23 cellular contexts compared by ENCODE assay signal in the genomic region with DNA sequence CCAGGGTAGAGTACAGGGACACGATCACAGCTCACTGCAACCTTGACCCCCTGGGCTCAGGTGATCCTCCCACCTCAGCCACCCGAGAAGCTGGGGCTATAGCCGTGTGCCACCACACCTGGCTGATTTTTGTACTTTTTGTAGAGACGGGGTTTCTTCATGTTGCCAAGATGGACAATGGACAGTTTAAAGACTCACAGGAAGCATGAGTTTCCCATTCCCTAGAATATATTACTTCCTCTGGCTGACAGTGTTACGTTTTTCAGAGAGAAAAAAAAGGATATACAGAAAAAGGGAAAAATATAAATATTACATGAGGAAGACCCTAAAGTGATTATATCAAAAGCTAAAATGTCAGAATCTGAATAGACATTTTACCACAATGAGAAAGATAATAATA.
DNase-seq lines count a peak whose midpoint lies in the region; ATAC-seq, FAIRE-seq and TF ChIP-seq lines count a peak whose summit lies in the region.
"Had no signal": no experiment of that assay in that cellular context is flagged by ENCODE, and none has a peak within 500 bp of the region (broad histone marks: within the 10 kb centered on the region; RNA-seq: fewer than 3 reads in every experiment).

No MANE protein-coding gene starts in this region.

- no peak overlapping the region for H3K27ac ChIP-seq in H9 (ENCODE audit: insufficient read length, low read depth, low read length)
- H3K27ac ChIP-seq: 22Rv1; A549; BLaER1 treated with 17β-estradiol and CSF1 and Interleukin-3, amounts not matched to agents 10 nM and 100 nM; C4-2B had no signal

- H2BK20ac ChIP-seq in H9 (ENCODE audit: low read depth, low read length, poor library complexity, severe bottlenecking), result no peak overlapping the region

- H3K4me1 ChIP-seq in Caco-2 (peaks cover 48% of the 10 kb centered on the region), H9 (ENCODE audit: insufficient read depth, low read length) (peaks cover 8% of the 10 kb centered on the region; the same call in 1 of the 2 replicates)
- H3K4me1 ChIP-seq: BLaER1 treated with 17β-estradiol and CSF1 and Interleukin-3, amounts not matched to agents 10 nM and 100 nM had no signal

- H3K79me1 ChIP-seq in H9 (ENCODE audit: insufficient read depth, low read depth, low read length, poor library complexity, severe bottlenecking), result peaks cover 3% of the 10 kb centered on the region

- H3K4ac ChIP-seq in H9 (ENCODE audit: low read depth, low read length), result no peak overlapping the region

- ATAC-seq in WTC11 (no peak), GM18870 (IDR thresholded peaks at IDR 0.05; ENCODE audit: unreplicated experiment) (no peak)
- ATAC-seq: A549; CD8-positive, alpha-beta T cell; GM12878 had no signal

- H3K79me2 ChIP-seq in H9 (ENCODE audit: insufficient read depth, low read length), result peaks cover 3% of the 10 kb centered on the region

- H4K20me1 ChIP-seq in H9 (ENCODE audit: control insufficient read depth, insufficient read depth, insufficient read length), result no peaks in the 10 kb centered on the region

- no peak overlapping the region for H4K5ac ChIP-seq in H9 (ENCODE audit: insufficient read length, low read depth, low read length)

- H3K56ac ChIP-seq in H9 (ENCODE audit: insufficient read length, low read depth, low read length), result no peak overlapping the region

- CTCF ChIA-PET in Caco-2 (lab: Charles Lee), result no interaction called here
- CTCF ChIA-PET in WTC11 (lab: Charles Lee), result no interaction called here

- H3K14ac ChIP-seq in H9 (ENCODE audit: insufficient read depth, low read length), result no peak overlapping the region

- H3K9ac ChIP-seq in H9 (ENCODE audit: extremely low read depth, insufficient read length, low read length), result no peak overlapping the region
- H3K9ac ChIP-seq: BLaER1 treated with 17β-estradiol and CSF1 and Interleukin-3, amounts not matched to agents 10 nM and 100 nM had no signal

- no peak overlapping the region for H2BK120ac ChIP-seq in H9 (ENCODE audit: low read depth, low read length, poor library complexity, severe bottlenecking)

- H3K23me2 ChIP-seq in H9 (ENCODE audit: insufficient read length, low read depth, low read length, poor library complexity, severe bottlenecking), result no peaks in the 10 kb centered on the region

- no peak overlapping the region for H2BK12ac ChIP-seq in H9 (ENCODE audit: insufficient read length, low read depth, low read length)

- H4K8ac ChIP-seq in H9 (replicated peaks; ENCODE audit: insufficient read length, low read depth, low read length), result no peak overlapping the region

- no peak overlapping the region for H3K18ac ChIP-seq in H9 (ENCODE audit: insufficient read length, low read depth, low read length)

- no TSS peak for BruUV-seq in Caco-2 (replicated peaks; lab: Mats Ljungman, UMichigan)

- POLR2A ChIA-PET in Caco-2 (lab: Charles Lee), result no interaction called here
- POLR2A ChIA-PET in WTC11 (lab: Charles Lee), result no interaction called here

- DNase-seq in Caco-2 (no peak), H9 (no peak), WTC11 (ENCODE audit: low spot score) (no peak), lung microvascular endothelial cell (ENCODE audit: low read depth in 2 of 2) (peak; percentile 57 to 60), hepatic stellate cell (ENCODE audit: low spot score) (no peak), GM19239 (ENCODE audit: insufficient read length, low spot score) (no peak)
- DNase-seq: AML-193; CD4-positive, alpha-beta T cell; CD8-positive, alpha-beta T cell; DMS 273 treated with DMSO at 0.1 percent for 48 hours; DMS153; DMS53; DMS79; DND-41; GDM1 had no signal

- H3K4me3 Mint-ChIP-seq in Caco-2 (ENCODE audit: unreplicated experiment) (no peak overlapping the region), H9 (no peak overlapping the region), WTC11 (no peak overlapping the region)
- H3K4me3 Mint-ChIP-seq: B cell; CD4-positive, alpha-beta T cell; CD8-positive, alpha-beta T cell had no signal

- no peak overlapping the region for H2BK15ac ChIP-seq in H9 (ENCODE audit: low read depth, low read length)

- no peak for FAIRE-seq in GM19239 (lab: Jason Lieb, UNC)
- FAIRE-seq: A549, GM12878, GM18507 had no signal

- H3K36me3 ChIP-seq in Caco-2 (ENCODE audit: control insufficient read depth, insufficient read depth, low read length), result no peaks in the 10 kb centered on the region

- TF ChIP-seq CTCF in Caco-2 (IDR thresholded peaks at IDR 0.05; ENCODE audit: insufficient read depth in 1 of 2, low read depth in 1 of 2, low read length in 1 of 2, severe bottlenecking in 1 of 2, unreplicated experiment in 1 of 2) (no peak), H9 (conservative IDR thresholded peaks at IDR 0.05) (no peak), WTC11 (IDR thresholded peaks at IDR 0.05) (no peak)

- H3K9me3 Mint-ChIP-seq in Caco-2 (ENCODE audit: unreplicated experiment) (peaks cover 6% of the 10 kb centered on the region), H9 (no peaks in the 10 kb centered on the region), WTC11 (no peaks in the 10 kb centered on the region)
- H3K9me3 Mint-ChIP-seq: CD4-positive, alpha-beta T cell; CD8-positive, alpha-beta T cell had no signal

- no peak overlapping the region for H3K23ac ChIP-seq in H9 (ENCODE audit: insufficient read length, low read depth, low read length)

- H2AFZ ChIP-seq in H9 (ENCODE audit: low read length), result no peak overlapping the region

- H3K9me3 ChIP-seq in Caco-2 (no peaks in the 10 kb centered on the region), H9 (ENCODE audit: control insufficient read depth, low read depth, low read length) (no peaks in the 10 kb centered on the region)
- H3K9me3 ChIP-seq: A549; BLaER1 treated with 17β-estradiol and CSF1 and Interleukin-3, amounts not matched to agents 10 nM and 100 nM had no signal

- no peak overlapping the region for H2AK5ac ChIP-seq in H9 (ENCODE audit: insufficient read length, low read length)

- no peak overlapping the region for H3T11ph ChIP-seq in H9 (ENCODE audit: low read length)

- intact Hi-C loops in Caco-2 (cut with micrococcal nuclease; ENCODE audit: unreplicated experiment), result no loop called here

- no peaks in the 10 kb centered on the region for H3K27me3 ChIP-seq in Caco-2 (replicated peaks; ENCODE audit: control insufficient read depth, insufficient read depth, low read length)
- no peaks in the 10 kb centered on the region for H3K27me3 ChIP-seq in H9 (ENCODE audit: insufficient read depth, low read length)
- H3K27me3 ChIP-seq: BLaER1 treated with 17β-estradiol and CSF1 and Interleukin-3, amounts not matched to agents 10 nM and 100 nM had no signal

- no peak overlapping the region for H3K4me3 ChIP-seq in Caco-2 (ENCODE audit: low read depth, low read length)
- H3K4me3 ChIP-seq: A549; BLaER1 treated with 17β-estradiol and CSF1 and Interleukin-3, amounts not matched to agents 10 nM and 100 nM; GM12878 had no signal

- no peak overlapping the region for H2BK5ac ChIP-seq in H9 (ENCODE audit: insufficient read length, low read length)

- no CpG with 5 or more reads among the region's 5 CpGs for WGBS in H9 (ENCODE audit: extremely low coverage, insufficient read length, low lambda C conversion rate)

- H3K4me1 Mint-ChIP-seq in Caco-2 (ENCODE audit: low read depth, unreplicated experiment) (peaks cover 55% of the 10 kb centered on the region), H9 (peaks cover 54 to 61% of the 10 kb centered on the region in 2 experiments), WTC11 (peaks cover 60% of the 10 kb centered on the region)

- H3K27ac Mint-ChIP-seq in Caco-2 (ENCODE audit: unreplicated experiment), result peak overlapping the region; percentile 40
- peak overlapping the region; percentile 16 to 83 (median 77); a peak in 3 of 7 replicates for H3K27ac Mint-ChIP-seq in H9
- H3K27ac Mint-ChIP-seq in WTC11, result peak overlapping the region; percentile 86; the same call in 1 of the 2 replicates
- H3K27ac Mint-ChIP-seq: B cell; CD4-positive, alpha-beta T cell; CD8-positive, alpha-beta T cell had no signal

- H3K36me3 Mint-ChIP-seq in Caco-2 (ENCODE audit: insufficient read depth, unreplicated experiment) (peaks cover 45% of the 10 kb centered on the region), H9 (ENCODE audit: insufficient read depth in 1 of 3, low read depth in 3 of 3) (peaks cover 0 to 17% (median 3%) of the 10 kb centered on the region in 3 experiments; a peak in 5 of 7 replicates), WTC11 (peaks cover 5% of the 10 kb centered on the region; the same call in 1 of the 2 replicates)

- H3K27me3 Mint-ChIP-seq in Caco-2 (ENCODE audit: insufficient read depth, unreplicated experiment), result no peaks in the 10 kb centered on the region
- H3K27me3 Mint-ChIP-seq in H9 (ENCODE audit: low read depth), result no peaks in the 10 kb centered on the region; the same call in 1 of the 2 replicates
- H3K27me3 Mint-ChIP-seq in WTC11 (ENCODE audit: low read depth), result no peaks in the 10 kb centered on the region
- H3K27me3 Mint-ChIP-seq: B cell; CD4-positive, alpha-beta T cell had no signal

- H4K91ac ChIP-seq in H9 (ENCODE audit: insufficient read length, low read depth, low read length), result no peak overlapping the region

- no peak overlapping the region for H3K4me2 ChIP-seq in H9 (ENCODE audit: insufficient read depth, insufficient read length, low read length)
- H3K4me2 ChIP-seq: BLaER1 treated with 17β-estradiol and CSF1 and Interleukin-3, amounts not matched to agents 10 nM and 100 nM had no signal

TF ChIP-seq in WTC11, 78 proteins besides CTCF, POLR2A, EP300 and RAD21 (continues in another document):
- TF ChIP-seq SMAD3 (CRISPR knock-in tag; IDR thresholded peaks at IDR 0.05; ENCODE audit: borderline replicate concordance), result no peak
- no peak for TF ChIP-seq RORB (CRISPR knock-in tag; IDR thresholded peaks at IDR 0.05)
- TF ChIP-seq ZNF317 (CRISPR knock-in tag; IDR thresholded peaks at IDR 0.05; ENCODE audit: borderline replicate concordance, low read depth), result no peak
- no peak for TF ChIP-seq CREM (CRISPR knock-in tag; IDR thresholded peaks at IDR 0.05)
- TF ChIP-seq RELA (CRISPR knock-in tag; IDR thresholded peaks at IDR 0.05; ENCODE audit: borderline replicate concordance), result no peak

Comparison
In these comparisons a context has a peak if more than half of its experiments do, and no peak if none do; other contexts are left out.
1. DNase-seq: peak in lung microvascular endothelial cell (2 of 2); none in Caco-2 (0 of 2), H9 (single experiment), WTC11 (single experiment), hepatic stellate cell (single experiment) and GM19239 (single experiment).
2. Peak in every context shown above with its lines, with median percentiles within 50 percentile points of each other: H3K27ac Mint-ChIP-seq.